In the genomic region with DNA sequence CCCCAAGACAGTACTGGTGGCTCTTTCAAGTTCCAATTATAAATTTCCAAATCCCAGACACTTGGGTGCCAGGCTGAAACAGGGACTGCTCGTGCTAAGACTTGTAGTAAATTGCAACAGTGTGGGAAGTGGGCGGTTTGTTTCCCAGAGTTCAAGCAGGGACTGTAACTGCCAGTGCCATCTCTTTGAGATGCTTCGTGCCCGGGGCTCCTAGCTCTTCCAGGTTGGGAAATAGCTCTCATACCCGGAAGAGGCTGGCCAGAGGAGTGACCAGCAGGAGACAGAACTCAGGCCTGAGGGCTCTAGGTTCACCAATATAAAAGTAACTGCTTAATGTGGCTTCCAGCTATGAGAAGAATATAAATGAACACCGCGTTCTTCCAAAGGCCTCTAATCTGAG, we compare ENCODE assay signal across 2 cellular contexts.
TF ChIP-seq lines count a peak whose summit lies in the region.

No MANE protein-coding gene starts in this region.

TF ChIP-seq in GM23338, 12 proteins besides CTCF, POLR2A, EP300 and RAD21 (continued from another document):
- TF ChIP-seq, protein P1, sequence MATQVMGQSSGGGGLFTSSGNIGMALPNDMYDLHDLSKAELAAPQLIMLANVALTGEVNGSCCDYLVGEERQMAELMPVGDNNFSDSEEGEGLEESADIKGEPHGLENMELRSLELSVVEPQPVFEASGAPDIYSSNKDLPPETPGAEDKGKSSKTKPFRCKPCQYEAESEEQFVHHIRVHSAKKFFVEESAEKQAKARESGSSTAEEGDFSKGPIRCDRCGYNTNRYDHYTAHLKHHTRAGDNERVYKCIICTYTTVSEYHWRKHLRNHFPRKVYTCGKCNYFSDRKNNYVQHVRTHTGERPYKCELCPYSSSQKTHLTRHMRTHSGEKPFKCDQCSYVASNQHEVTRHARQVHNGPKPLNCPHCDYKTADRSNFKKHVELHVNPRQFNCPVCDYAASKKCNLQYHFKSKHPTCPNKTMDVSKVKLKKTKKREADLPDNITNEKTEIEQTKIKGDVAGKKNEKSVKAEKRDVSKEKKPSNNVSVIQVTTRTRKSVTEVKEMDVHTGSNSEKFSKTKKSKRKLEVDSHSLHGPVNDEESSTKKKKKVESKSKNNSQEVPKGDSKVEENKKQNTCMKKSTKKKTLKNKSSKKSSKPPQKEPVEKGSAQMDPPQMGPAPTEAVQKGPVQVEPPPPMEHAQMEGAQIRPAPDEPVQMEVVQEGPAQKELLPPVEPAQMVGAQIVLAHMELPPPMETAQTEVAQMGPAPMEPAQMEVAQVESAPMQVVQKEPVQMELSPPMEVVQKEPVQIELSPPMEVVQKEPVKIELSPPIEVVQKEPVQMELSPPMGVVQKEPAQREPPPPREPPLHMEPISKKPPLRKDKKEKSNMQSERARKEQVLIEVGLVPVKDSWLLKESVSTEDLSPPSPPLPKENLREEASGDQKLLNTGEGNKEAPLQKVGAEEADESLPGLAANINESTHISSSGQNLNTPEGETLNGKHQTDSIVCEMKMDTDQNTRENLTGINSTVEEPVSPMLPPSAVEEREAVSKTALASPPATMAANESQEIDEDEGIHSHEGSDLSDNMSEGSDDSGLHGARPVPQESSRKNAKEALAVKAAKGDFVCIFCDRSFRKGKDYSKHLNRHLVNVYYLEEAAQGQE (IDR thresholded peaks at IDR 0.05; ENCODE audit: unreplicated experiment): no peak
- TF ChIP-seq NANOG (IDR thresholded peaks at IDR 0.05; ENCODE audit: borderline replicate concordance) (no peak), JUNB (IDR thresholded peaks at IDR 0.05; ENCODE audit: unreplicated experiment) (no peak), POLR2AphosphoS5 (IDR thresholded peaks at IDR 0.05; ENCODE audit: low read depth) (no peak), ZNF114 (CRISPR knock-in tag; IDR thresholded peaks at IDR 0.05) (no peak), CREB1 (CRISPR knock-in tag; IDR thresholded peaks at IDR 0.05; ENCODE audit: low read depth) (no peak), ZNF331 (CRISPR knock-in tag; IDR thresholded peaks at IDR 0.05; ENCODE audit: low read depth) (no peak), EZH2phosphoT487 (IDR thresholded peaks at IDR 0.05; ENCODE audit: unreplicated experiment) (no peak)
- TF ChIP-seq, protein P2, sequence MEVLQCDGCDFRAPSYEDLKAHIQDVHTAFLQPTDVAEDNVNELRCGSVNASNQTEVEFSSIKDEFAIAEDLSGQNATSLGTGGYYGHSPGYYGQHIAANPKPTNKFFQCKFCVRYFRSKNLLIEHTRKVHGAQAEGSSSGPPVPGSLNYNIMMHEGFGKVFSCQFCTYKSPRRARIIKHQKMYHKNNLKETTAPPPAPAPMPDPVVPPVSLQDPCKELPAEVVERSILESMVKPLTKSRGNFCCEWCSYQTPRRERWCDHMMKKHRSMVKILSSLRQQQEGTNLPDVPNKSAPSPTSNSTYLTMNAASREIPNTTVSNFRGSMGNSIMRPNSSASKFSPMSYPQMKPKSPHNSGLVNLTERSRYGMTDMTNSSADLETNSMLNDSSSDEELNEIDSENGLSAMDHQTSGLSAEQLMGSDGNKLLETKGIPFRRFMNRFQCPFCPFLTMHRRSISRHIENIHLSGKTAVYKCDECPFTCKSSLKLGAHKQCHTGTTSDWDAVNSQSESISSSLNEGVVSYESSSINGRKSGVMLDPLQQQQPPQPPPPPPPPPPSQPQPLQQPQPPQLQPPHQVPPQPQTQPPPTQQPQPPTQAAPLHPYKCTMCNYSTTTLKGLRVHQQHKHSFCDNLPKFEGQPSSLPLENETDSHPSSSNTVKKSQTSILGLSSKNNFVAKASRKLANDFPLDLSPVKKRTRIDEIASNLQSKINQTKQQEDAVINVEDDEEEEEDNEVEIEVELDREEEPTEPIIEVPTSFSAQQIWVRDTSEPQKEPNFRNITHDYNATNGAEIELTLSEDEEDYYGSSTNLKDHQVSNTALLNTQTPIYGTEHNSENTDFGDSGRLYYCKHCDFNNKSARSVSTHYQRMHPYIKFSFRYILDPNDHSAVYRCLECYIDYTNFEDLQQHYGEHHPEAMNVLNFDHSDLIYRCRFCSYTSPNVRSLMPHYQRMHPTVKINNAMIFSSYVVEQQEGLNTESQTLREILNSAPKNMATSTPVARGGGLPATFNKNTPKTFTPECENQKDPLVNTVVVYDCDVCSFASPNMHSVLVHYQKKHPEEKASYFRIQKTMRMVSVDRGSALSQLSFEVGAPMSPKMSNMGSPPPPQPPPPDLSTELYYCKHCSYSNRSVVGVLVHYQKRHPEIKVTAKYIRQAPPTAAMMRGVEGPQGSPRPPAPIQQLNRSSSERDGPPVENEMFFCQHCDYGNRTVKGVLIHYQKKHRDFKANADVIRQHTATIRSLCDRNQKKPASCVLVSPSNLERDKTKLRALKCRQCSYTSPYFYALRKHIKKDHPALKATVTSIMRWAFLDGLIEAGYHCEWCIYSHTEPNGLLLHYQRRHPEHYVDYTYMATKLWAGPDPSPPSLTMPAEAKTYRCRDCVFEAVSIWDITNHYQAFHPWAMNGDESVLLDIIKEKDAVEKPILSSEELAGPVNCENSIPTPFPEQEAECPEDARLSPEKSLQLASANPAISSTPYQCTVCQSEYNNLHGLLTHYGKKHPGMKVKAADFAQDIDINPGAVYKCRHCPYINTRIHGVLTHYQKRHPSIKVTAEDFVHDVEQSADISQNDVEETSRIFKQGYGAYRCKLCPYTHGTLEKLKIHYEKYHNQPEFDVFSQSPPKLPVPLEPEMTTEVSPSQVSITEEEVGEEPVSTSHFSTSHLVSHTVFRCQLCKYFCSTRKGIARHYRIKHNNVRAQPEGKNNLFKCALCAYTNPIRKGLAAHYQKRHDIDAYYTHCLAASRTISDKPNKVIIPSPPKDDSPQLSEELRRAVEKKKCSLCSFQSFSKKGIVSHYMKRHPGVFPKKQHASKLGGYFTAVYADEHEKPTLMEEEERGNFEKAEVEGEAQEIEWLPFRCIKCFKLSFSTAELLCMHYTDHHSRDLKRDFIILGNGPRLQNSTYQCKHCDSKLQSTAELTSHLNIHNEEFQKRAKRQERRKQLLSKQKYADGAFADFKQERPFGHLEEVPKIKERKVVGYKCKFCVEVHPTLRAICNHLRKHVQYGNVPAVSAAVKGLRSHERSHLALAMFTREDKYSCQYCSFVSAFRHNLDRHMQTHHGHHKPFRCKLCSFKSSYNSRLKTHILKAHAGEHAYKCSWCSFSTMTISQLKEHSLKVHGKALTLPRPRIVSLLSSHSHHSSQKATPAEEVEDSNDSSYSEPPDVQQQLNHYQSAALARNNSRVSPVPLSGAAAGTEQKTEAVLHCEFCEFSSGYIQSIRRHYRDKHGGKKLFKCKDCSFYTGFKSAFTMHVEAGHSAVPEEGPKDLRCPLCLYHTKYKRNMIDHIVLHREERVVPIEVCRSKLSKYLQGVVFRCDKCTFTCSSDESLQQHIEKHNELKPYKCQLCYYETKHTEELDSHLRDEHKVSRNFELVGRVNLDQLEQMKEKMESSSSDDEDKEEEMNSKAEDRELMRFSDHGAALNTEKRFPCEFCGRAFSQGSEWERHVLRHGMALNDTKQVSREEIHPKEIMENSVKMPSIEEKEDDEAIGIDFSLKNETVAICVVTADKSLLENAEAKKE (CRISPR knock-in tag; IDR thresholded peaks at IDR 0.05): no peak

TF ChIP-seq in WTC11, 78 proteins besides CTCF, POLR2A, EP300 and RAD21 (continued from another document):
- TF ChIP-seq, protein P3, sequence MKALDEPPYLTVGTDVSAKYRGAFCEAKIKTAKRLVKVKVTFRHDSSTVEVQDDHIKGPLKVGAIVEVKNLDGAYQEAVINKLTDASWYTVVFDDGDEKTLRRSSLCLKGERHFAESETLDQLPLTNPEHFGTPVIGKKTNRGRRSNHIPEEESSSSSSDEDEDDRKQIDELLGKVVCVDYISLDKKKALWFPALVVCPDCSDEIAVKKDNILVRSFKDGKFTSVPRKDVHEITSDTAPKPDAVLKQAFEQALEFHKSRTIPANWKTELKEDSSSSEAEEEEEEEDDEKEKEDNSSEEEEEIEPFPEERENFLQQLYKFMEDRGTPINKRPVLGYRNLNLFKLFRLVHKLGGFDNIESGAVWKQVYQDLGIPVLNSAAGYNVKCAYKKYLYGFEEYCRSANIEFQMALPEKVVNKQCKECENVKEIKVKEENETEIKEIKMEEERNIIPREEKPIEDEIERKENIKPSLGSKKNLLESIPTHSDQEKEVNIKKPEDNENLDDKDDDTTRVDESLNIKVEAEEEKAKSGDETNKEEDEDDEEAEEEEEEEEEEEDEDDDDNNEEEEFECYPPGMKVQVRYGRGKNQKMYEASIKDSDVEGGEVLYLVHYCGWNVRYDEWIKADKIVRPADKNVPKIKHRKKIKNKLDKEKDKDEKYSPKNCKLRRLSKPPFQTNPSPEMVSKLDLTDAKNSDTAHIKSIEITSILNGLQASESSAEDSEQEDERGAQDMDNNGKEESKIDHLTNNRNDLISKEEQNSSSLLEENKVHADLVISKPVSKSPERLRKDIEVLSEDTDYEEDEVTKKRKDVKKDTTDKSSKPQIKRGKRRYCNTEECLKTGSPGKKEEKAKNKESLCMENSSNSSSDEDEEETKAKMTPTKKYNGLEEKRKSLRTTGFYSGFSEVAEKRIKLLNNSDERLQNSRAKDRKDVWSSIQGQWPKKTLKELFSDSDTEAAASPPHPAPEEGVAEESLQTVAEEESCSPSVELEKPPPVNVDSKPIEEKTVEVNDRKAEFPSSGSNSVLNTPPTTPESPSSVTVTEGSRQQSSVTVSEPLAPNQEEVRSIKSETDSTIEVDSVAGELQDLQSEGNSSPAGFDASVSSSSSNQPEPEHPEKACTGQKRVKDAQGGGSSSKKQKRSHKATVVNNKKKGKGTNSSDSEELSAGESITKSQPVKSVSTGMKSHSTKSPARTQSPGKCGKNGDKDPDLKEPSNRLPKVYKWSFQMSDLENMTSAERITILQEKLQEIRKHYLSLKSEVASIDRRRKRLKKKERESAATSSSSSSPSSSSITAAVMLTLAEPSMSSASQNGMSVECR (CRISPR knock-in tag; IDR thresholded peaks at IDR 0.05; ENCODE audit: borderline replicate concordance): no peak
